ENCODE assay signal across 1 cellular context in the genomic region with DNA sequence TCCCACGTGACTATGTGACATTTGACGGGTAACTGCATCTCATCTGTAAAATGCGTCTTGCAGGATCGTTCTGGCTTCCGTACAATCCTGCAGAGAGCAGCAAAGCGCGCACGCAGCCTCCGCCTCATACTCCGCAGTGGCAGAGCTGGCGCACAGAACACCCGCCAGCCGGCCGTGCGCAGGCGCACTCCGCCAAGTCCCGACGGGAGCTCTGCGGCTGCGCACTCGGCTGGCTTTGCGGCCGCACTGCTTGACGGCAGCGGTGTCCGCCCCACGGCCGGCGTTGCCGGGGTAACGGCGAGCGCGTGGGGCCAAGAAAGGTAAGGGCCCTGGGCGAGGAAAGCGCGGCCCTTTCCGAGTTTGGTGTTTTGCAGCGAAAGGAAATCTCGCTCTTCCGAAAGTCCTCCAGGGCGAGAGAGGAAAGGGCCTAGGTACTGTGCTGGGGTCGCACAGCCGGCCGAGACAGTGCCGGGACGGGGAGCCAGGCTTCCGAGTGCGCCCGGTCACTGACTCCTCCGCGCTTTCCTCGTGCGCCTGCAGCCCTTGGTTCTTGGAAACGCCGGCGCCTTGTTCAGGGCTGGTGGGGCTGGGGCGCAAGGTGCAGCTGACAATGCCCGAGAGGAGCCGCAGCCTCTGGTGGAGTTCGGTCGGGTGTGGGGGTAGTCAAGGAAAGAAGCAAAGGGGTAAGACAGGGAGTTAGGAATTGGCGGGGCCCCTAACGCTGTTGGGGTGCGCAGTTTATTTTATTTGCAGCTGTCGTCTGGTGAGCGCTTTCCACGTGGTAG.
TF ChIP-seq lines count a peak whose summit lies in the region.

A gene (plus strand): TSS at position 283 of the 785 bp plus-strand sequence. CDS start 5,321 bp downstream, outside the sequence.

TF ChIP-seq in HepG2, 621 proteins besides CTCF, POLR2A, EP300 and RAD21 (continued from another document and continues in another):
- TF ChIP-seq, protein P1, sequence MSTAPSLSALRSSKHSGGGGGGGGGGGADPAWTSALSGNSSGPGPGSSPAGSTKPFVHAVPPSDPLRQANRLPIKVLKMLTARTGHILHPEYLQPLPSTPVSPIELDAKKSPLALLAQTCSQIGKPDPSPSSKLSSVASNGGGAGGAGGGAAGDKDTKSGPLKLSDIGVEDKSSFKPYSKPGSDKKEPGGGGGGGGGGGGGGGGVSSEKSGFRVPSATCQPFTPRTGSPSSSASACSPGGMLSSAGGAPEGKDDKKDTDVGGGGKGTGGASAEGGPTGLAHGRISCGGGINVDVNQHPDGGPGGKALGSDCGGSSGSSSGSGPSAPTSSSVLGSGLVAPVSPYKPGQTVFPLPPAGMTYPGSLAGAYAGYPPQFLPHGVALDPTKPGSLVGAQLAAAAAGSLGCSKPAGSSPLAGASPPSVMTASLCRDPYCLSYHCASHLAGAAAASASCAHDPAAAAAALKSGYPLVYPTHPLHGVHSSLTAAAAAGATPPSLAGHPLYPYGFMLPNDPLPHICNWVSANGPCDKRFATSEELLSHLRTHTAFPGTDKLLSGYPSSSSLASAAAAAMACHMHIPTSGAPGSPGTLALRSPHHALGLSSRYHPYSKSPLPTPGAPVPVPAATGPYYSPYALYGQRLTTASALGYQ (CRISPR knock-in tag; IDR thresholded peaks at IDR 0.05) = no peak
- TF ChIP-seq ZNF781 (CRISPR knock-in tag; IDR thresholded peaks at IDR 0.05; ENCODE audit: borderline replicate concordance, not compliant biosample characterization) = peak; percentile 43
- TF ChIP-seq, protein P2, sequence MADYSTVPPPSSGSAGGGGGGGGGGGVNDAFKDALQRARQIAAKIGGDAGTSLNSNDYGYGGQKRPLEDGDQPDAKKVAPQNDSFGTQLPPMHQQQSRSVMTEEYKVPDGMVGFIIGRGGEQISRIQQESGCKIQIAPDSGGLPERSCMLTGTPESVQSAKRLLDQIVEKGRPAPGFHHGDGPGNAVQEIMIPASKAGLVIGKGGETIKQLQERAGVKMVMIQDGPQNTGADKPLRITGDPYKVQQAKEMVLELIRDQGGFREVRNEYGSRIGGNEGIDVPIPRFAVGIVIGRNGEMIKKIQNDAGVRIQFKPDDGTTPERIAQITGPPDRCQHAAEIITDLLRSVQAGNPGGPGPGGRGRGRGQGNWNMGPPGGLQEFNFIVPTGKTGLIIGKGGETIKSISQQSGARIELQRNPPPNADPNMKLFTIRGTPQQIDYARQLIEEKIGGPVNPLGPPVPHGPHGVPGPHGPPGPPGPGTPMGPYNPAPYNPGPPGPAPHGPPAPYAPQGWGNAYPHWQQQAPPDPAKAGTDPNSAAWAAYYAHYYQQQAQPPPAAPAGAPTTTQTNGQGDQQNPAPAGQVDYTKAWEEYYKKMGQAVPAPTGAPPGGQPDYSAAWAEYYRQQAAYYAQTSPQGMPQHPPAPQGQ (CRISPR knock-in tag; IDR thresholded peaks at IDR 0.05; ENCODE audit: borderline replicate concordance) = no peak
- 0 out of 2 replicates have a peak, but pooled peaks have one; percentile 28 for TF ChIP-seq ZNF224 (CRISPR knock-in tag; IDR thresholded peaks at IDR 0.05)
- TF ChIP-seq, protein P3, sequence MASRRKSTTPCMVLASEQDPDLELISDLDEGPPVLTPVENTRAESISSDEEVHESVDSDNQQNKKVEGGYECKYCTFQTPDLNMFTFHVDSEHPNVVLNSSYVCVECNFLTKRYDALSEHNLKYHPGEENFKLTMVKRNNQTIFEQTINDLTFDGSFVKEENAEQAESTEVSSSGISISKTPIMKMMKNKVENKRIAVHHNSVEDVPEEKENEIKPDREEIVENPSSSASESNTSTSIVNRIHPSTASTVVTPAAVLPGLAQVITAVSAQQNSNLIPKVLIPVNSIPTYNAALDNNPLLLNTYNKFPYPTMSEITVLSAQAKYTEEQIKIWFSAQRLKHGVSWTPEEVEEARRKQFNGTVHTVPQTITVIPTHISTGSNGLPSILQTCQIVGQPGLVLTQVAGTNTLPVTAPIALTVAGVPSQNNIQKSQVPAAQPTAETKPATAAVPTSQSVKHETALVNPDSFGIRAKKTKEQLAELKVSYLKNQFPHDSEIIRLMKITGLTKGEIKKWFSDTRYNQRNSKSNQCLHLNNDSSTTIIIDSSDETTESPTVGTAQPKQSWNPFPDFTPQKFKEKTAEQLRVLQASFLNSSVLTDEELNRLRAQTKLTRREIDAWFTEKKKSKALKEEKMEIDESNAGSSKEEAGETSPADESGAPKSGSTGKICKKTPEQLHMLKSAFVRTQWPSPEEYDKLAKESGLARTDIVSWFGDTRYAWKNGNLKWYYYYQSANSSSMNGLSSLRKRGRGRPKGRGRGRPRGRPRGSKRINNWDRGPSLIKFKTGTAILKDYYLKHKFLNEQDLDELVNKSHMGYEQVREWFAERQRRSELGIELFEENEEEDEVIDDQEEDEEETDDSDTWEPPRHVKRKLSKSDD (CRISPR knock-in tag; IDR thresholded peaks at IDR 0.05; ENCODE audit: low read depth) = peak; percentile 78; the same call in 1 of the 2 replicates
- no peak; the same call in 1 of the 2 replicates for TF ChIP-seq NKX3-1 (CRISPR knock-in tag; IDR thresholded peaks at IDR 0.05)
- TF ChIP-seq CBX2 (IDR thresholded peaks at IDR 0.05; ENCODE audit: low read depth, low read length) = no peak
- no peak for TF ChIP-seq CBX2 (CRISPR knock-in tag; IDR thresholded peaks at IDR 0.05; ENCODE audit: low read depth)
- no peak for TF ChIP-seq ZNF382 (CRISPR knock-in tag; IDR thresholded peaks at IDR 0.05; ENCODE audit: borderline replicate concordance)
- no peak for TF ChIP-seq TCF12 (IDR thresholded peaks at IDR 0.05)
- no peak for TF ChIP-seq TCF12 (CRISPR knock-in tag; IDR thresholded peaks at IDR 0.05)
- TF ChIP-seq NFIB (CRISPR knock-in tag; IDR thresholded peaks at IDR 0.05; ENCODE audit: borderline replicate concordance) = no peak
- TF ChIP-seq TOPORS (CRISPR knock-in tag; IDR thresholded peaks at IDR 0.05) = peak; percentile 47; the same call in 1 of the 2 replicates
- TF ChIP-seq ZFP62 (CRISPR knock-in tag; IDR thresholded peaks at IDR 0.05) = no peak
- TF ChIP-seq SMAD9 (CRISPR knock-in tag; IDR thresholded peaks at IDR 0.05) = no peak
- TF ChIP-seq, protein P4, sequence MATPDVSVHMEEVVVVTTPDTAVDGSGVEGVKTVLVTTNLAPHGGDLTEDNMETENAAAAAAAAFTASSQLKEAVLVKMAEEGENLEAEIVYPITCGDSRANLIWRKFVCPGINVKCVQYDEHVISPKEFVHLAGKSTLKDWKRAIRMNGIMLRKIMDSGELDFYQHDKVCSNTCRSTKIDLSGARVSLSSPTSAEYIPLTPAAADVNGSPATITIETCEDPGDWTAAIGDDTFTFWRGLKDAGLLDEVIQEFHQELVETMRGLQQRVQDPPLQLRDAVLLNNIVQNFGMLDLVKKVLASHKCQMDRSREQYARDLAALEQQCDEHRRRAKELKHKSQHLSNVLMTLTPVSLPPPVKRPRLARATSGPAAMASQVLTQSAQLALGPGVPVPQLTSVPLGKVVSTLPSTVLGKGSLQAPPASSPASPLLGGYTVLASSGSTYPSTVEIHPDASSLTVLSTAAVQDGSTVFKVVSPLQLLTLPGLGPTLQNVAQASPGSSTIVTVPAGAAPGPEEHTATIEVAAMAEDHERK (CRISPR knock-in tag; IDR thresholded peaks at IDR 0.05; ENCODE audit: low read depth) = no peak
- TF ChIP-seq MED8 (CRISPR knock-in tag; IDR thresholded peaks at IDR 0.05; ENCODE audit: insufficient replicate concordance) = no peak
- TF ChIP-seq SRY (CRISPR knock-in tag; IDR thresholded peaks at IDR 0.05) = 0 out of 2 replicates have a peak, but pooled peaks have one; percentile 36
- 0 out of 2 replicates have a peak, but pooled peaks have one; percentile 33 for TF ChIP-seq ZNF138 (CRISPR knock-in tag; IDR thresholded peaks at IDR 0.05; ENCODE audit: low read depth)
- TF ChIP-seq TBP (CRISPR knock-in tag; IDR thresholded peaks at IDR 0.05) = no peak
- no peak for TF ChIP-seq ZNF570 (CRISPR knock-in tag; IDR thresholded peaks at IDR 0.05; ENCODE audit: borderline replicate concordance)
- TF ChIP-seq NFE2L1 (CRISPR knock-in tag; IDR thresholded peaks at IDR 0.05; ENCODE audit: borderline replicate concordance) = no peak
- TF ChIP-seq, protein P5, sequence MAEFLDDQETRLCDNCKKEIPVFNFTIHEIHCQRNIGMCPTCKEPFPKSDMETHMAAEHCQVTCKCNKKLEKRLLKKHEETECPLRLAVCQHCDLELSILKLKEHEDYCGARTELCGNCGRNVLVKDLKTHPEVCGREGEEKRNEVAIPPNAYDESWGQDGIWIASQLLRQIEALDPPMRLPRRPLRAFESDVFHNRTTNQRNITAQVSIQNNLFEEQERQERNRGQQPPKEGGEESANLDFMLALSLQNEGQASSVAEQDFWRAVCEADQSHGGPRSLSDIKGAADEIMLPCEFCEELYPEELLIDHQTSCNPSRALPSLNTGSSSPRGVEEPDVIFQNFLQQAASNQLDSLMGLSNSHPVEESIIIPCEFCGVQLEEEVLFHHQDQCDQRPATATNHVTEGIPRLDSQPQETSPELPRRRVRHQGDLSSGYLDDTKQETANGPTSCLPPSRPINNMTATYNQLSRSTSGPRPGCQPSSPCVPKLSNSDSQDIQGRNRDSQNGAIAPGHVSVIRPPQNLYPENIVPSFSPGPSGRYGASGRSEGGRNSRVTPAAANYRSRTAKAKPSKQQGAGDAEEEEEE (CRISPR knock-in tag; IDR thresholded peaks at IDR 0.05; ENCODE audit: borderline replicate concordance) = no peak
- TF ChIP-seq, protein P6, sequence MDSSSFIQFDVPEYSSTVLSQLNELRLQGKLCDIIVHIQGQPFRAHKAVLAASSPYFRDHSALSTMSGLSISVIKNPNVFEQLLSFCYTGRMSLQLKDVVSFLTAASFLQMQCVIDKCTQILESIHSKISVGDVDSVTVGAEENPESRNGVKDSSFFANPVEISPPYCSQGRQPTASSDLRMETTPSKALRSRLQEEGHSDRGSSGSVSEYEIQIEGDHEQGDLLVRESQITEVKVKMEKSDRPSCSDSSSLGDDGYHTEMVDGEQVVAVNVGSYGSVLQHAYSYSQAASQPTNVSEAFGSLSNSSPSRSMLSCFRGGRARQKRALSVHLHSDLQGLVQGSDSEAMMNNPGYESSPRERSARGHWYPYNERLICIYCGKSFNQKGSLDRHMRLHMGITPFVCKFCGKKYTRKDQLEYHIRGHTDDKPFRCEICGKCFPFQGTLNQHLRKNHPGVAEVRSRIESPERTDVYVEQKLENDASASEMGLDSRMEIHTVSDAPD (CRISPR knock-in tag; IDR thresholded peaks at IDR 0.05) = 0 out of 2 replicates have a peak, but pooled peaks have one; percentile 38
- TF ChIP-seq ZNF335 (CRISPR knock-in tag; IDR thresholded peaks at IDR 0.05) = no peak; the same call in 1 of the 2 replicates
- TF ChIP-seq JUNB (CRISPR knock-in tag; IDR thresholded peaks at IDR 0.05; ENCODE audit: borderline replicate concordance) = no peak
- peak; percentile 53 for TF ChIP-seq MEF2D (CRISPR knock-in tag; IDR thresholded peaks at IDR 0.05)
- no peak for TF ChIP-seq NR2F6 (IDR thresholded peaks at IDR 0.05)
- 0 out of 2 replicates have a peak, but pooled peaks have one; percentile 19 for TF ChIP-seq NR2F6 (CRISPR knock-in tag; IDR thresholded peaks at IDR 0.05)
- TF ChIP-seq KDM3A (CRISPR knock-in tag; IDR thresholded peaks at IDR 0.05; ENCODE audit: low read depth) = no peak
- no peak for TF ChIP-seq CEBPB (IDR thresholded peaks at IDR 0.05; ENCODE audit: borderline replicate concordance, low read depth, low read length)
- peak; percentile 65; the same call in 1 of the 2 replicates for TF ChIP-seq ZNF563 (CRISPR knock-in tag; IDR thresholded peaks at IDR 0.05)
- TF ChIP-seq ZNF550 (CRISPR knock-in tag; IDR thresholded peaks at IDR 0.05; ENCODE audit: borderline replicate concordance) = no peak; the same call in 1 of the 2 replicates
- TF ChIP-seq ZFP1 (CRISPR knock-in tag; IDR thresholded peaks at IDR 0.05) = no peak; the same call in 1 of the 2 replicates
- no peak for TF ChIP-seq ZNF234 (CRISPR knock-in tag; conservative IDR thresholded peaks at IDR 0.05)
- no peak for TF ChIP-seq HNRNPH1 (optimal IDR thresholded peaks at IDR 0.05; ENCODE audit: low read depth, low read length)
- TF ChIP-seq, protein P7, sequence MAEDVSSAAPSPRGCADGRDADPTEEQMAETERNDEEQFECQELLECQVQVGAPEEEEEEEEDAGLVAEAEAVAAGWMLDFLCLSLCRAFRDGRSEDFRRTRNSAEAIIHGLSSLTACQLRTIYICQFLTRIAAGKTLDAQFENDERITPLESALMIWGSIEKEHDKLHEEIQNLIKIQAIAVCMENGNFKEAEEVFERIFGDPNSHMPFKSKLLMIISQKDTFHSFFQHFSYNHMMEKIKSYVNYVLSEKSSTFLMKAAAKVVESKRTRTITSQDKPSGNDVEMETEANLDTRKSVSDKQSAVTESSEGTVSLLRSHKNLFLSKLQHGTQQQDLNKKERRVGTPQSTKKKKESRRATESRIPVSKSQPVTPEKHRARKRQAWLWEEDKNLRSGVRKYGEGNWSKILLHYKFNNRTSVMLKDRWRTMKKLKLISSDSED (CRISPR knock-in tag; IDR thresholded peaks at IDR 0.05) = no peak
- TF ChIP-seq ZNF644 (CRISPR knock-in tag; IDR thresholded peaks at IDR 0.05; ENCODE audit: low read depth) = no peak
- peak; percentile 37; the same call in 1 of the 2 replicates for TF ChIP-seq ZNF230 (CRISPR knock-in tag; IDR thresholded peaks at IDR 0.05)
- no peak for TF ChIP-seq ZNF143 (CRISPR knock-in tag; IDR thresholded peaks at IDR 0.05)
- peak; percentile 51; the same call in 1 of the 2 replicates for TF ChIP-seq JUN (CRISPR knock-in tag; IDR thresholded peaks at IDR 0.05)
- TF ChIP-seq, protein P8, sequence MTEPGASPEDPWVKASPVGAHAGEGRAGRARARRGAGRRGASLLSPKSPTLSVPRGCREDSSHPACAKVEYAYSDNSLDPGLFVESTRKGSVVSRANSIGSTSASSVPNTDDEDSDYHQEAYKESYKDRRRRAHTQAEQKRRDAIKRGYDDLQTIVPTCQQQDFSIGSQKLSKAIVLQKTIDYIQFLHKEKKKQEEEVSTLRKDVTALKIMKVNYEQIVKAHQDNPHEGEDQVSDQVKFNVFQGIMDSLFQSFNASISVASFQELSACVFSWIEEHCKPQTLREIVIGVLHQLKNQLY (CRISPR knock-in tag; IDR thresholded peaks at IDR 0.05) = peak; percentile 60; the same call in 1 of the 2 replicates
- TF ChIP-seq, protein P9, sequence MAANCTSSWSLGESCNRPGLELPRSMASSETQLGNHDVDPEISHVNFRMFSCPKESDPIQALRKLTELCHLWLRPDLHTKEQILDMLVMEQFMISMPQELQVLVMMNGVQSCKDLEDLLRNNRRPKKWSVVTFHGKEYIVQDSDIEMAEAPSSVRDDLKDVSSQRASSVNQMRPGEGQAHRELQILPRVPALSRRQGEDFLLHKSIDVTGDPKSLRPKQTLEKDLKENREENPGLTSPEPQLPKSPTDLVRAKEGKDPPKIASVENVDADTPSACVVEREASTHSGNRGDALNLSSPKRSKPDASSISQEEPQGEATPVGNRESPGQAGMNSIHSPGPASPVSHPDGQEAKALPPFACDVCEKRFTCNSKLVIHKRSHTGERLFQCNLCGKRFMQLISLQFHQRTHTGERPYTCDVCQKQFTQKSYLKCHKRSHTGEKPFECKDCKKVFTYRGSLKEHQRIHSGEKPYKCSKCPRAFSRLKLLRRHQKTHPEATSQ (CRISPR knock-in tag; IDR thresholded peaks at IDR 0.05; ENCODE audit: borderline replicate concordance) = peak; percentile 89
- TF ChIP-seq, protein P10, sequence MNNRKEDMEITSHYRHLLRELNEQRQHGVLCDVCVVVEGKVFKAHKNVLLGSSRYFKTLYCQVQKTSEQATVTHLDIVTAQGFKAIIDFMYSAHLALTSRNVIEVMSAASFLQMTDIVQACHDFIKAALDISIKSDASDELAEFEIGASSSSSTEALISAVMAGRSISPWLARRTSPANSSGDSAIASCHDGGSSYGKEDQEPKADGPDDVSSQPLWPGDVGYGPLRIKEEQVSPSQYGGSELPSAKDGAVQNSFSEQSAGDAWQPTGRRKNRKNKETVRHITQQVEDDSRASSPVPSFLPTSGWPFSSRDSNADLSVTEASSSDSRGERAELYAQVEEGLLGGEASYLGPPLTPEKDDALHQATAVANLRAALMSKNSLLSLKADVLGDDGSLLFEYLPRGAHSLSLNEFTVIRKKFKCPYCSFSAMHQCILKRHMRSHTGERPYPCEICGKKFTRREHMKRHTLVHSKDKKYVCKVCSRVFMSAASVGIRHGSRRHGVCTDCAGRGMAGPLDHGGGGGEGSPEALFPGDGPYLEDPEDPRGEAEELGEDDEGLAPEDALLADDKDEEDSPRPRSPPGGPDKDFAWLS (CRISPR knock-in tag; IDR thresholded peaks at IDR 0.05; ENCODE audit: borderline replicate concordance) = no peak
